8 cellular contexts compared by ENCODE assay signal in genomic region chr6:3022765-3023662, GRCh38. TPM values are rescaled to one million over a fixed set of nuclear protein-coding genes. Genes with fewer than 3 reads are reported as not detected.
DNase-seq lines count a peak whose midpoint lies in the region; ATAC-seq and TF ChIP-seq lines count a peak whose summit lies in the region.

No MANE protein-coding gene starts in this region.

- TF ChIP-seq EP300 in esophagus muscularis mucosa (IDR thresholded peaks at IDR 0.05) = no peak

- POLR2A ChIA-PET in HEK293T (lab: Yijun Ruan, JAX) = interaction anchor here (1.0 kb wide), 3 partner anchors 16 to 140 kb away, joined by 3 to 5 read pairs (median 3); no protein-coding TSS in a partner anchor

- intact Hi-C loops in esophagus muscularis mucosa (cut with DNase I) = no loop called here

- no peak for TF ChIP-seq POLR2A in esophagus muscularis mucosa (IDR thresholded peaks at IDR 0.05; ENCODE audit: low read depth)

- peak; percentile 17 for DNase-seq in COLO668 (lab: John Stamatoyannopoulos, UW; ENCODE audit: unreplicated experiment)
- peak; percentile 52 for DNase-seq in activated CD4-positive, alpha-beta T cell treated with anti-CD3 and anti-CD28 coated beads for 48 hours
- DNase-seq in esophagus muscularis mucosa (ENCODE audit: extremely low spot score) = no peak
- no peak for DNase-seq in HEK293T (ENCODE audit: extremely low spot score)
- DNase-seq in NCI-H345 treated with DMSO at 0.1 percent for 48 hours (lab: John Stamatoyannopoulos, UW; ENCODE audit: unreplicated experiment) = no peak
- no peak for DNase-seq in NCI-H345 (lab: John Stamatoyannopoulos, UW)

- peaks cover 14 to 54% (median 36%) of the 10 kb centered on the region in 4 donors for H3K4me1 ChIP-seq in esophagus muscularis mucosa
- H3K4me1 ChIP-seq in rectal smooth muscle tissue (ENCODE audit: control insufficient read depth, insufficient read depth, low read length) = peaks cover 4% of the 10 kb centered on the region

- H3K4me3 ChIP-seq in esophagus muscularis mucosa (peak overlapping the region; percentile 48 to 60 (median 55)), rectal smooth muscle tissue (ENCODE audit: low read length) (peak overlapping the region; percentile 73)

- H3K27ac ChIP-seq in esophagus muscularis mucosa (replicated peaks in 1 of 4) (peak overlapping the region; percentile 78 to 91 (median 84)), rectal smooth muscle tissue (ENCODE audit: low read depth, low read length) (peak overlapping the region; percentile 93)

- CTCF ChIA-PET in HEK293T (lab: Yijun Ruan, JAX) = interaction anchor here (1.0 kb wide), 1 partner anchor 627 kb away, joined by 4 read pairs; no protein-coding TSS in a partner anchor

- peak; percentile 1 for ATAC-seq in HG03280 (IDR thresholded peaks at IDR 0.05; ENCODE audit: unreplicated experiment)

- no peaks in the 10 kb centered on the region for H3K9me3 ChIP-seq in esophagus muscularis mucosa

- TF ChIP-seq CTCF in esophagus muscularis mucosa (IDR thresholded peaks at IDR 0.05) = no peak

- H3K27me3 ChIP-seq in esophagus muscularis mucosa = no peaks in the 10 kb centered on the region
- no peaks in the 10 kb centered on the region for H3K27me3 ChIP-seq in rectal smooth muscle tissue (ENCODE audit: control insufficient read depth, insufficient read depth, low read length)

- WGBS in esophagus muscularis mucosa = 57% methylated on average over 26 of the region's 26 CpGs

- peak overlapping the region; percentile 53 for H3K9ac ChIP-seq in rectal smooth muscle tissue (ENCODE audit: low read length)

- H3K36me3 ChIP-seq in esophagus muscularis mucosa (peaks cover 0 to 30% (median 17%) of the 10 kb centered on the region in 4 donors), rectal smooth muscle tissue (ENCODE audit: control insufficient read depth, insufficient read depth, low read length) (no peaks in the 10 kb centered on the region)

TF ChIP-seq in HEK293T, 16 proteins besides CTCF, POLR2A, EP300 and RAD21:
- no peak for TF ChIP-seq BHLHE40 (IDR thresholded peaks at IDR 0.05; ENCODE audit: borderline replicate concordance)
- no peak for TF ChIP-seq TARDBP (IDR thresholded peaks at IDR 0.05)

RNA-seq across cellular contexts. Expression of gene NQO2, which starts 23.3 kb away (rescaled TPM):
- total RNA-seq in esophagus muscularis mucosa = 10 to 100 TPM; 22.9 to 31.3 (median 27.2) TPM

RNA-seq across cellular contexts. Expression of gene RIPK1, which starts 45.3 kb away (rescaled TPM):
- total RNA-seq in esophagus muscularis mucosa = 10 to 100 TPM; 23.3 to 34.3 (median 26.4) TPM

RNA-seq across cellular contexts. Expression of gene SERPINB6, which starts 51.6 kb away (rescaled TPM):
- 100 to 1,000 TPM; 114 to 125 (median 124) TPM for total RNA-seq in esophagus muscularis mucosa

Comparison
In these comparisons a context has a peak if more than half of its experiments do, and no peak if none do; other contexts are left out.
1. DNase-seq: peak in COLO668 (single experiment) and activated CD4-positive, alpha-beta T cell treated with anti-CD3 and anti-CD28 coated beads for 48 hours (single experiment); none in esophagus muscularis mucosa (single experiment), HEK293T (single experiment), NCI-H345 treated with DMSO at 0.1 percent for 48 hours (single experiment) and NCI-H345 (single experiment).